8 cellular contexts compared by ENCODE assay signal in the genomic region with DNA sequence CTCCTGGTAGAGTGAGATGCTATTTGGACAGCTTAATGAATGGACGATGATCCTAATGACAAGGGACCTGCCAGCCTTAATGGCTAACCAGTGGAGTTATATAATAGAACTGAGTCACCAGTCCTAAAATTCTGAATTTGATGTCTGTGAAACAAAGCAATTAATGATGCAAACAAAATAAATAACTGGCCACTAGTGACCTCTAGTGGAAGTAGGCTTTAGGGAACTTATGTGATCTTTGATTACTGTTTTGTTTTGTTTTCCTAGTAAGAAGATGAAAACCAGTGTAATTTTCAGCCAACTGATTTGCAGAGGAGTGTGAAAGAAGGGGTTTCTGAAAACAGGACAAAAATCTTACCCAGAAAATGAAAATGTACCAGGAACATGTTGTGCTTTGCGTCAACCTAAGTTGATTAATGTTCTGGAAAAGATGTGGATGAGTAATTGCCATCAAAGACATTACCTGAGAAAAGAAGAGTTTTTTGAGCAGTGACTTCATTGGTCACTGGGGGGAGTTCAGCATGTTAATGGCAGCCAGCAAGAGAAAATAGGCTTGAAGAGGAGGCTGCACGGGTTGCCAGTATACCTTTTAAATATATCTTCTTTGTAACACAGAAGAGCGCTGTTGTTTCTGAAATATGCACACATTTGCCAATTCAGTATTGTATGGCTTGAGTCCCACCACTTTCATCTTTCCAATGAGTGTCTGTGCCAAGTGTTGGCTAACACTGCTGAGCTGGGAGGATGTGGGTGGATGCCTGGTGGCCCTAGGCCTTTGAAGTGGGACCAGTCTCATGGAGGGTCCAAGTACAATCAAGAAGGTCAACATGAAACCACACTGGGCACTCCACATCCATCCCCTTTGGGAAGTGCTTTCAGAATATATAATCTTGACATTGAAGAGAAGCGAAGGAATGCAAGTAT. TPM values are rescaled to one million over a fixed set of nuclear protein-coding genes. Genes with fewer than 3 reads are reported as not detected.
DNase-seq lines count a peak whose midpoint lies in the region; ATAC-seq and TF ChIP-seq lines count a peak whose summit lies in the region.

No MANE protein-coding gene starts in this region.

- H3K4me3 Mint-ChIP-seq in activated T-cell treated with anti-CD3 and anti-CD28 coated beads, Interleukin-2, amount 50 U/mL, for 72 hours, result no peak overlapping the region

- no peaks in the 10 kb centered on the region for H3K36me3 ChIP-seq in esophagus squamous epithelium
- no peaks in the 10 kb centered on the region for H3K36me3 ChIP-seq in parathyroid adenoma (ENCODE audit: control insufficient read depth, insufficient read depth, low read length)

- no peak overlapping the region for H3K27ac Mint-ChIP-seq in activated T-cell treated with anti-CD3 and anti-CD28 coated beads, Interleukin-2, amount 50 U/mL, for 72 hours

- no peak overlapping the region for H3K4me3 ChIP-seq in esophagus squamous epithelium
- H3K4me3 ChIP-seq in parathyroid adenoma (ENCODE audit: low read depth, low read length), result no peak overlapping the region

- no peak for TF ChIP-seq POLR2A in esophagus squamous epithelium (IDR thresholded peaks at IDR 0.05)

- H3K9me3 Mint-ChIP-seq in activated T-cell treated with anti-CD3 and anti-CD28 coated beads, Interleukin-2, amount 50 U/mL, for 72 hours, result no peaks in the 10 kb centered on the region

- intact Hi-C loops in esophagus squamous epithelium (cut with DNase I), result loop anchor here (5.0 kb wide), 1 partner anchor 292 kb away; no protein-coding TSS in a partner anchor

- H3K9me3 ChIP-seq in esophagus squamous epithelium (no peaks in the 10 kb centered on the region), parathyroid adenoma (ENCODE audit: control insufficient read depth, low read length) (no peaks in the 10 kb centered on the region)

- H3K79me2 ChIP-seq in parathyroid adenoma, result no peaks in the 10 kb centered on the region

- H3K27me3 ChIP-seq in esophagus squamous epithelium (peaks cover 0 to 13% (median 0%) of the 10 kb centered on the region in 4 donors), parathyroid adenoma (ENCODE audit: control insufficient read depth, insufficient read depth, low read length) (no peaks in the 10 kb centered on the region)

- no peaks in the 10 kb centered on the region for H3K36me3 Mint-ChIP-seq in activated T-cell treated with anti-CD3 and anti-CD28 coated beads, Interleukin-2, amount 50 U/mL, for 72 hours (ENCODE audit: insufficient read depth in 2 of 2)

- H3K4me2 ChIP-seq in parathyroid adenoma (ENCODE audit: low read length), result no peak overlapping the region

- H3K4me1 Mint-ChIP-seq in activated T-cell treated with anti-CD3 and anti-CD28 coated beads, Interleukin-2, amount 50 U/mL, for 72 hours (ENCODE audit: low read depth), result no peaks in the 10 kb centered on the region

- H3K4me1 ChIP-seq in esophagus squamous epithelium (peaks cover 0 to under 1% (median 0%) of the 10 kb centered on the region in 3 donors), parathyroid adenoma (peaks cover 14% of the 10 kb centered on the region)

- no peak for ATAC-seq in activated T-cell treated with anti-CD3 and anti-CD28 coated beads, Interleukin-2, amount 50 U/mL, for 72 hours (replicated peaks in 1 of 2)
- no peak for ATAC-seq in HG03439 (IDR thresholded peaks at IDR 0.05; ENCODE audit: unreplicated experiment)

- DNase-seq in COLO829 (ENCODE audit: low spot score) (peak; percentile 55), HS-5 (ENCODE audit: low read depth) (peak; percentile 58), OCI-M1 (lab: John Stamatoyannopoulos, UW) (peak; percentile 71), esophagus squamous epithelium (lab: John Stamatoyannopoulos, UW) (no peak)
- no peak for DNase-seq in stimulated activated CD4-positive, alpha-beta T cell treated with anti-CD3 and anti-CD28 coated beads, Interleukin-2, amount 100 ng/mL, for 48 hours
- no peak for DNase-seq in activated T-cell treated with anti-CD3 and anti-CD28 coated beads, Interleukin-2, amount 50 U/mL, for 72 hours

- H3K27ac ChIP-seq in esophagus squamous epithelium, result no peak overlapping the region
- peak overlapping the region; percentile 52 for H3K27ac ChIP-seq in parathyroid adenoma

- 58 to 69% methylated on average over 5 of the region's 5 CpGs for WGBS in esophagus squamous epithelium, 2 donors

- H3K27me3 Mint-ChIP-seq in activated T-cell treated with anti-CD3 and anti-CD28 coated beads, Interleukin-2, amount 50 U/mL, for 72 hours (ENCODE audit: low read depth), result peaks cover 36% of the 10 kb centered on the region

- TF ChIP-seq CTCF in esophagus squamous epithelium (IDR thresholded peaks at IDR 0.05) (peak; percentile 20 to 59 (median 37)), parathyroid adenoma (IDR thresholded peaks at IDR 0.05) (peak; percentile 65)

- H2AFZ ChIP-seq in parathyroid adenoma, result peak overlapping the region; percentile 30

- no peak overlapping the region for H3K9ac ChIP-seq in parathyroid adenoma

RNA-seq across cellular contexts. Expression of gene VEPH1, which starts 9.3 kb away (rescaled TPM):
- total RNA-seq in esophagus squamous epithelium, result not detected
- not detected for total RNA-seq in activated T-cell treated with anti-CD3 and anti-CD28 coated beads, Interleukin-2, amount 50 U/mL, for 72 hours

RNA-seq across cellular contexts. Expression of gene PTX3, which starts 57.2 kb away (rescaled TPM):
- total RNA-seq in esophagus squamous epithelium, result 1 to 10 TPM in 2 of 4 donors, under 1 TPM in 1, not detected in 1; 0.57 to 2.3 (median 1.7) TPM
- under 1 TPM; 0.56 to 0.65 TPM for total RNA-seq in activated T-cell treated with anti-CD3 and anti-CD28 coated beads, Interleukin-2, amount 50 U/mL, for 72 hours

Comparison
In these comparisons a context has a peak if more than half of its experiments do, and no peak if none do; other contexts are left out.
1. DNase-seq: peak in COLO829 (single experiment), HS-5 (single experiment) and OCI-M1 (single experiment); none in esophagus squamous epithelium (single experiment), stimulated activated CD4-positive, alpha-beta T cell treated with anti-CD3 and anti-CD28 coated beads, Interleukin-2, amount 100 ng/mL, for 48 hours (0 of 2) and activated T-cell treated with anti-CD3 and anti-CD28 coated beads, Interleukin-2, amount 50 U/mL, for 72 hours (0 of 2).